Comparison of ENCODE assay signal across 1 cellular context in genomic region chr1:63592536-63593302, GRCh38.
TF ChIP-seq lines count a peak whose summit lies in the region.

No MANE protein-coding gene starts in this region.

TF ChIP-seq in IMR-90, 13 proteins besides CTCF, POLR2A, EP300 and RAD21 (continued from another document):
- TF ChIP-seq, protein P1, sequence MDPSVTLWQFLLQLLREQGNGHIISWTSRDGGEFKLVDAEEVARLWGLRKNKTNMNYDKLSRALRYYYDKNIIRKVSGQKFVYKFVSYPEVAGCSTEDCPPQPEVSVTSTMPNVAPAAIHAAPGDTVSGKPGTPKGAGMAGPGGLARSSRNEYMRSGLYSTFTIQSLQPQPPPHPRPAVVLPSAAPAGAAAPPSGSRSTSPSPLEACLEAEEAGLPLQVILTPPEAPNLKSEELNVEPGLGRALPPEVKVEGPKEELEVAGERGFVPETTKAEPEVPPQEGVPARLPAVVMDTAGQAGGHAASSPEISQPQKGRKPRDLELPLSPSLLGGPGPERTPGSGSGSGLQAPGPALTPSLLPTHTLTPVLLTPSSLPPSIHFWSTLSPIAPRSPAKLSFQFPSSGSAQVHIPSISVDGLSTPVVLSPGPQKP (IDR thresholded peaks at IDR 0.05; ENCODE audit: borderline replicate concordance, low read depth, low read length): no peak
